8 cellular contexts compared by ENCODE assay signal in the genomic region with DNA sequence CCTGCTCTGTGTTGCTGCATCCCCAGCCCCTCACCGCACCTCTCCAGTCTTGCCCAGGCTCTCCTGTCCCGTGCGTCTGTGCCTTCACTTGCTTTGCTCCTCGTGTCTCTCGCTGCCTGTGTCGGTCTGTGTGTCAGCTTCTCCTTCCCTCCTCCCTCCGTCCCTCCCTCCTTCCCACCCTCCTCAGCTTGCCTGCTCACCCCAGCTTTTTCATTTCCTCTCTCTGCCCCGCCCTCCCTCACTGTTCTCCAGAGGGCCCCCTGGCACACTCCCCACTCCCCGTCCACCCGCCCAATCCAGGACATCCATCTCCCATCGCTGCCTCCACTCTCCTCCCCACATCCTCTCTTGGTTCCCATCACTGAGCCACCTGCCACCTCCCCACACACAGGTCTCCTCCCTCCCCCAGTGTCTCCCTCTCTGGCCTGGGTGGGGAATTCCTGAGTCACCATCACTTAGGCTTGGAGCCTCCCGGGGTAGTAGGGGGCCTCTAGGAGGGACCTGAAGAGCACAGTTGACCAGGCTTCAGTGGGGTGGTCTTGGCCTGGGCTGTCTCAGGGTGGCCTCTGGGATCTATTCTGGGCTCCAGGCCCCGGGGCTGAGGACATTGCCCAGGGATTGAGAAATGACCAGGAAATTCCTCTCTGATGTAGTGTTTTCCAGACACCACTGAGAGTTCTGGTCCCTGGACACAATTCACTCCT. TPM values are rescaled to one million over a fixed set of nuclear protein-coding genes. Genes with fewer than 3 reads are reported as not detected.
DNase-seq lines count a peak whose midpoint lies in the region; ATAC-seq and TF ChIP-seq lines count a peak whose summit lies in the region.

A gene with protein sequence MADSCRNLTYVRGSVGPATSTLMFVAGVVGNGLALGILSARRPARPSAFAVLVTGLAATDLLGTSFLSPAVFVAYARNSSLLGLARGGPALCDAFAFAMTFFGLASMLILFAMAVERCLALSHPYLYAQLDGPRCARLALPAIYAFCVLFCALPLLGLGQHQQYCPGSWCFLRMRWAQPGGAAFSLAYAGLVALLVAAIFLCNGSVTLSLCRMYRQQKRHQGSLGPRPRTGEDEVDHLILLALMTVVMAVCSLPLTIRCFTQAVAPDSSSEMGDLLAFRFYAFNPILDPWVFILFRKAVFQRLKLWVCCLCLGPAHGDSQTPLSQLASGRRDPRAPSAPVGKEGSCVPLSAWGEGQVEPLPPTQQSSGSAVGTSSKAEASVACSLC (minus strand): TSS at position 132 of the 704 bp plus-strand sequence. CDS start 864 bp downstream, outside the sequence.

- peak within 1 kb of the TSS; percentile 56 for H3K4me2 ChIP-seq in DOHH2 (ENCODE audit: low read length)

- no peaks in the 10 kb centered on the region for H3K9me2 ChIP-seq in DOHH2 (replicated peaks; ENCODE audit: control insufficient read depth, low read length)

- no peaks in the 10 kb centered on the region for H3K79me2 ChIP-seq in DOHH2 (ENCODE audit: control insufficient read depth, low read length)

- no peak within 1 kb of the TSS for H3K27ac ChIP-seq in DOHH2 (ENCODE audit: low read depth, low read length)

- ATAC-seq in GM21786 (IDR thresholded peaks at IDR 0.05; ENCODE audit: unreplicated experiment): no peak

- no peaks in the 10 kb centered on the region for H3K36me3 ChIP-seq in DOHH2 (ENCODE audit: control insufficient read depth, low read length)

- TF ChIP-seq CTCF in DOHH2 (IDR thresholded peaks at IDR 0.05; ENCODE audit: low read depth, low read length, poor library complexity, severe bottlenecking): no peak
- no peak for TF ChIP-seq CTCF in astrocyte of the spinal cord (IDR thresholded peaks at IDR 0.05; ENCODE audit: low read depth, low read length)
- TF ChIP-seq CTCF in mesothelial cell of epicardium (IDR thresholded peaks at IDR 0.05; ENCODE audit: unreplicated experiment): no peak

- DNase-seq in M059J (ENCODE audit: low read depth): peak; percentile 49
- DNase-seq in astrocyte of the spinal cord (ENCODE audit: low read depth, low spot score): peak; percentile 33
- peak in 1 of 2 experiments; percentile 50 for DNase-seq in mesothelial cell of epicardium (ENCODE audit: low spot score in 2 of 2, unreplicated experiment in 2 of 2)
- DNase-seq in retina: no peak
- no peak for DNase-seq in NAMALWA (ENCODE audit: low spot score)
- DNase-seq in SHP77 treated with DMSO at 0.1 percent for 48 hours (lab: John Stamatoyannopoulos, UW): no peak

- H4K20me1 ChIP-seq in DOHH2 (ENCODE audit: control insufficient read depth, insufficient read depth, low read depth, low read length): no peaks in the 10 kb centered on the region

- H3K36me3 Mint-ChIP-seq in mesothelial cell of epicardium: no peaks in the 10 kb centered on the region

- H3F3A ChIP-seq in DOHH2 (ENCODE audit: control insufficient read depth, insufficient read depth): no peaks in the 10 kb centered on the region

- H3K4me1 Mint-ChIP-seq in mesothelial cell of epicardium: peaks cover 41% of the 10 kb centered on the region

- no peaks in the 10 kb centered on the region for H3K9me3 ChIP-seq in DOHH2 (ENCODE audit: control insufficient read depth, insufficient read depth, low read length)

- peak within 1 kb of the TSS; percentile 48 for H3K4me3 Mint-ChIP-seq in mesothelial cell of epicardium

- no peaks in the 10 kb centered on the region for H3K27me3 Mint-ChIP-seq in mesothelial cell of epicardium (ENCODE audit: low read depth)

- peak within 1 kb of the TSS; percentile 84 for H3K27ac Mint-ChIP-seq in mesothelial cell of epicardium

- in situ Hi-C loops in astrocyte of the spinal cord (cut with HindIII; ENCODE audit: low sequenced_read_pairs): no loop called here

- no peaks in the 10 kb centered on the region for H3K9me3 Mint-ChIP-seq in mesothelial cell of epicardium

- peaks cover 22% of the 10 kb centered on the region for H3K4me1 ChIP-seq in DOHH2 (ENCODE audit: control insufficient read depth, low read length)

- 0 out of 2 replicates have a peak within 1 kb of the TSS, but pooled peaks have one; percentile 24 for H3K4me3 ChIP-seq in DOHH2 (ENCODE audit: low read length)
- no peak within 1 kb of the TSS for H3K4me3 ChIP-seq in astrocyte of the spinal cord (ENCODE audit: low read depth, low read length)

- peaks cover 5% of the 10 kb centered on the region for H3K27me3 ChIP-seq in DOHH2 (ENCODE audit: control insufficient read depth, low read length)

RNA-seq across cellular contexts. Expression of the gene that starts here (rescaled TPM):
- 0.17 TPM in 1 of 2 replicates, not detected in the other for total RNA-seq in M059J (2014; rRNA removed; shearing (Covaris generic))
- total RNA-seq in mesothelial cell of epicardium: 5.0 to 6.2 TPM (median 5.9 TPM) in 3 replicates

Comparison
In these comparisons a context has a peak if more than half of its experiments do, and no peak if none do; other contexts are left out.
1. Peak in DNase-seq in M059J; RNA of the gene not detected or under 1 TPM.